ENCODE assay signal across 28 cellular contexts in the genomic region with DNA sequence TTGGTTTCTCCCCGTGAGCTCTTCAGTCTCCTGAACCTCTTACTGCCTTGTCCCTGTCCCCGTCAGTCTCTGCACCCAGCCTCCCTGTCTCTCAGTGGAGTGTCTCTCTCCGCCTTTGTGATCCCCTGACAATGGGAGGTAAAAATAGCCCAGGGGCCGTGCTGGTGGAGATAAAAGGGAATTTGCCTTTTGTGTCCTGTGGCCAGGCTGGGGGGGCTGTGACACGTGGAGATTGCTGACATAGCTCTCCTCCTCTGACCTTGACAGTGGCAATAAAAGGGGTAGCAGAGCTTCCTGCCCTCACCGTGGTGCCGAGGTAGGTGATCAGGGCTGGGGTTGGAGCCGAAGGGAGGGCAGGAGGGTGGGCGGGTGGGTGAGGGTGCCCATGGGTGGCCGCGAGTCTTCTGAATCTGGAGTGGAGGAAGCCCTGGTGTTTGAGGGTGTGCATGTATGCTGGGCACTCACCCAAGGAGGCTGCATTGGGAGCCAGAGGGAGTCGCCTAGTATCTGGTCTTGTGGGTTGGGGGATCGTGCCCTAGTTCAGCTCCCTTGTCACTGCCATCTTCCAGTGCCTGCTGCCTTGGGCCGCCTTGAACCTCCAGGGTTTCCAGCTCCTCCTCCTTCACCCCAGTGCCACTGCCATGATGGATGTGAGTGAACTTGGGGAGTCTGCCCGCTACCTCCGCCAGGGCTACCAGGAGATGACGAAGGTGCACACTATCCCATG. TPM values are rescaled to one million over a fixed set of nuclear protein-coding genes. Genes with fewer than 3 reads are reported as not detected.
A peak's percentile ranks its signal among the peaks of the same experiment; 100 is the strongest.
DNase-seq lines count a peak whose midpoint lies in the region; ATAC-seq, FAIRE-seq and TF ChIP-seq lines count a peak whose summit lies in the region.
"Had no signal": no experiment of that assay in that cellular context is flagged by ENCODE, and none has a peak within 500 bp of the region (broad histone marks: within the 10 kb centered on the region; RNA-seq: fewer than 3 reads in every experiment).

No MANE protein-coding gene starts in this region.

- H3F3A ChIP-seq in GM23248 (ENCODE audit: insufficient read depth) = no peaks in the 10 kb centered on the region

- peak overlapping the region in 1 of 2 experiments; percentile 76; a peak in 2 of 4 replicates for H3K9ac ChIP-seq in K562 (ENCODE audit: insufficient read depth in 1 of 2, low read depth in 2 of 2, low read length in 2 of 2)
- peak overlapping the region; percentile 70 to 94 (median 72) for H3K9ac ChIP-seq in skeletal muscle tissue (ENCODE audit: low read depth in 1 of 3, low read length in 3 of 3)
- no peak overlapping the region for H3K9ac ChIP-seq in GM23248
- H3K9ac ChIP-seq: KMS-11 had no signal

- H3K27me3 ChIP-seq in K562 (ENCODE audit: control insufficient read depth in 2 of 2, insufficient read depth in 2 of 2, low read length in 2 of 2) (no peaks in the 10 kb centered on the region), right atrium auricular region (no peaks in the 10 kb centered on the region), skeletal muscle tissue (ENCODE audit: control insufficient read depth in 3 of 3, insufficient read depth in 3 of 3, low read length in 3 of 3) (no peaks in the 10 kb centered on the region), GM23248 (replicated peaks; ENCODE audit: insufficient read depth) (no peaks in the 10 kb centered on the region)
- H3K27me3 ChIP-seq: ascending aorta, dorsolateral prefrontal cortex, pancreas, right lobe of liver had no signal

- peak in 2 of 4 experiments; percentile 55 to 57 for DNase-seq in K562 (ENCODE audit: extremely low read depth in 1 of 4, low spot score in 3 of 4)
- DNase-seq in right atrium auricular region (ENCODE audit: low spot score) = no peak
- DNase-seq in MV-4-11 (lab: John Stamatoyannopoulos, UW) = no peak
- DNase-seq in GM23248 = no peak
- DNase-seq in DMS53 (lab: John Stamatoyannopoulos, UW) = no peak
- DNase-seq: activated B cell treated with CpG ODN at 0.5 μM for 24 hours; activated CD4-positive, alpha-beta T cell treated with anti-CD3 and anti-CD28 coated beads, Interleukin-2, amount 50 U/mL, for 4 hours; activated CD8-positive, alpha-beta memory T cell treated with anti-CD3 and anti-CD28 coated beads, Interleukin-2, amount 50 U/mL, for 4 hours; central memory CD4-positive, alpha-beta T cell; dorsolateral prefrontal cortex; EL; naive B cell; NCI-H1436 treated with DMSO at 0.1 percent for 48 hours; NCI-H2171 treated with DMSO at 0.1 percent for 48 hours; NCI-H526 treated with DMSO at 0.1 percent for 48 hours; SHP77; SW 1271 had no signal

- in situ Hi-C loops in K562 (cut with MboI) (no loop called here), GM23248 (cut with MboI) (no loop called here)

- H3K36me3 ChIP-seq in HEK293 (ENCODE audit: control insufficient read depth in 2 of 2, insufficient read depth in 1 of 2, low read length in 2 of 2) = no peaks in the 10 kb centered on the region
- H3K36me3 ChIP-seq in K562 (ENCODE audit: control insufficient read depth, insufficient read depth, low read length) = no peaks in the 10 kb centered on the region
- no peaks in the 10 kb centered on the region for H3K36me3 ChIP-seq in right atrium auricular region
- H3K36me3 ChIP-seq in skeletal muscle tissue (ENCODE audit: control insufficient read depth in 3 of 3, insufficient read depth in 3 of 3, low read length in 3 of 3) = peaks cover 0 to 28% (median 0%) of the 10 kb centered on the region in 3 donors
- no peaks in the 10 kb centered on the region for H3K36me3 ChIP-seq in GM23248 (ENCODE audit: low read depth)
- H3K36me3 ChIP-seq: ascending aorta, pancreas, right lobe of liver had no signal

- no peaks in the 10 kb centered on the region for H3K9me2 ChIP-seq in GM23248 (ENCODE audit: insufficient read depth)

- TF ChIP-seq RAD21 in K562 (CRISPR knock-in tag; conservative IDR thresholded peaks at IDR 0.05 in 1 of 2, IDR thresholded peaks at IDR 0.05 in 1 of 2) = no peak

- CTCF ChIA-PET in HEK293 (lab: Yijun Ruan, JAX) (interaction anchor here (0.6 kb wide), 2 partner anchors 152 to 313 kb away, joined by 3 read pairs; no protein-coding TSS in a partner anchor), K562 (lab: Yijun Ruan, JAX; ENCODE audit: low intra/inter-chr PET ratio) (no interaction called here)

- TF ChIP-seq EP300 in K562 (IDR thresholded peaks at IDR 0.05; ENCODE audit: low read length) = no peak

- POLR2A ChIA-PET in HEK293 (lab: Yijun Ruan, JAX) (no interaction called here), K562 (lab: Yijun Ruan, JAX) (interaction anchor here (0.6 to 1.2 kb wide), 5 partner anchors 14 to 480 kb away, joined by 3 to 4 read pairs (median 3); no protein-coding TSS in a partner anchor)

- TF ChIP-seq CTCF in HEK293 (tag by site-specific recombination; IDR thresholded peaks at IDR 0.05) (no peak), K562 (IDR thresholded peaks at IDR 0.05 in 2 of 3, conservative IDR thresholded peaks at IDR 0.05 in 1 of 3; ENCODE audit: insufficient read depth in 2 of 3, low read depth in 1 of 3, low read length in 3 of 3) (no peak), right atrium auricular region (IDR thresholded peaks at IDR 0.05) (no peak)

- intact Hi-C loops in K562 (cut with micrococcal nuclease) = no loop called here

- H2AFZ ChIP-seq in K562 (ENCODE audit: low read depth, low read length) (peak overlapping the region; percentile 88), GM23248 (no peak overlapping the region)

- H3K79me2 ChIP-seq in K562 (ENCODE audit: control insufficient read depth, insufficient read depth, low read length) (no peaks in the 10 kb centered on the region), GM23248 (ENCODE audit: insufficient read depth) (no peaks in the 10 kb centered on the region)

- H3K27ac ChIP-seq in HEK293 (ENCODE audit: extremely low read depth, low read depth, low read length) = no peak overlapping the region
- no peak overlapping the region for H3K27ac ChIP-seq in K562 (ENCODE audit: extremely low read depth, low read depth, low read length)
- peak overlapping the region; percentile 85 to 98 for H3K27ac ChIP-seq in right atrium auricular region
- peak overlapping the region; percentile 93 for H3K27ac ChIP-seq in skeletal muscle tissue (ENCODE audit: low read depth, low read length)
- H3K27ac ChIP-seq in GM23248 = no peak overlapping the region
- H3K27ac ChIP-seq: ascending aorta, KMS-11, pancreas, right lobe of liver had no signal

- no peaks in the 10 kb centered on the region for H3K9me3 ChIP-seq in HEK293 (ENCODE audit: control insufficient read depth, insufficient read depth, low read depth, low read length)
- H3K9me3 ChIP-seq in K562 (replicated peaks; ENCODE audit: control insufficient read depth, insufficient read depth, low read depth, low read length) = no peaks in the 10 kb centered on the region
- H3K9me3 ChIP-seq in right atrium auricular region = no peaks in the 10 kb centered on the region
- no peaks in the 10 kb centered on the region for H3K9me3 ChIP-seq in skeletal muscle tissue (ENCODE audit: control insufficient read depth in 3 of 3, low read length in 3 of 3)
- H3K9me3 ChIP-seq in GM23248 (ENCODE audit: low read depth) = no peaks in the 10 kb centered on the region
- H3K9me3 ChIP-seq: ascending aorta, pancreas, right lobe of liver had no signal

- no TSS peak for BruUV-seq in K562 (replicated peaks; lab: Mats Ljungman, UMichigan)

- H3K4me2 ChIP-seq in K562 (ENCODE audit: insufficient read depth, low read length) (peak overlapping the region; percentile 72), GM23248 (ENCODE audit: unreplicated experiment) (no peak overlapping the region)
- H3K4me2 ChIP-seq: KMS-11 had no signal

- ATAC-seq in K562 = no peak
- no peak for ATAC-seq in HG03159 (IDR thresholded peaks at IDR 0.05; ENCODE audit: unreplicated experiment)
- ATAC-seq: activated naive CD4-positive, alpha-beta T cell treated with anti-CD3 and anti-CD28 coated beads, Interleukin-2, amount 50 U/mL, for 72 hours; pancreas had no signal

- no peaks in the 10 kb centered on the region for H3K4me1 ChIP-seq in HEK293 (ENCODE audit: control insufficient read depth, insufficient read depth, low read length)
- peaks cover 30% of the 10 kb centered on the region in 2 experiments; a peak in 4 of 5 replicates for H3K4me1 ChIP-seq in K562 (replicated peaks in 1 of 2; ENCODE audit: control insufficient read depth in 2 of 2, insufficient read depth in 2 of 2, low read length in 2 of 2)
- peaks cover 0 to 14% of the 10 kb centered on the region in 2 donors for H3K4me1 ChIP-seq in right atrium auricular region
- H3K4me1 ChIP-seq in skeletal muscle tissue (ENCODE audit: control insufficient read depth in 3 of 3, insufficient read depth in 3 of 3, low read length in 3 of 3) = peaks cover 29 to 35% (median 35%) of the 10 kb centered on the region in 3 donors
- no peaks in the 10 kb centered on the region for H3K4me1 ChIP-seq in GM23248 (ENCODE audit: insufficient read depth)
- H3K4me1 ChIP-seq: ascending aorta, pancreas, right lobe of liver had no signal

- peak; percentile 65 for FAIRE-seq in K562 (lab: Jason Lieb, UNC)
- FAIRE-seq: endothelial cell of umbilical vein, pancreas had no signal

- peaks cover 3% of the 10 kb centered on the region for H3K9me1 ChIP-seq in K562 (ENCODE audit: control insufficient read depth, insufficient read depth, low read length)

- H4K20me1 ChIP-seq in K562 (replicated peaks; ENCODE audit: control insufficient read depth, insufficient read depth, low read length) (no peaks in the 10 kb centered on the region), GM23248 (ENCODE audit: insufficient read depth) (no peaks in the 10 kb centered on the region)

- TF ChIP-seq POLR2A in K562 (conservative IDR thresholded peaks at IDR 0.05) = no peak

- H3K4me3 ChIP-seq in HEK293 (ENCODE audit: low read depth, low read length) = no peak overlapping the region
- no peak overlapping the region for H3K4me3 ChIP-seq in K562
- peak overlapping the region; percentile 46 to 49 for H3K4me3 ChIP-seq in right atrium auricular region
- H3K4me3 ChIP-seq in skeletal muscle tissue (ENCODE audit: low read length in 3 of 3) = peak overlapping the region; percentile 54 to 87 (median 76)
- no peak overlapping the region for H3K4me3 ChIP-seq in GM23248
- H3K4me3 ChIP-seq: ascending aorta, dorsolateral prefrontal cortex, pancreas, right lobe of liver had no signal

- WGBS in K562 (ENCODE audit: insufficient coverage, low coverage, missing lambda C conversion rate) = 35% methylated on average over 14 of the region's 17 CpGs
- 67 to 69% methylated on average over 12 to 17 of the region's 17 CpGs for WGBS in GM23248 (ENCODE audit: low coverage in 1 of 2, low lambda C conversion rate in 2 of 2, missing lambda C conversion rate in 2 of 2), 2 experiments

RNA-seq across cellular contexts. Expression of a gene that starts 21.9 kb away (rescaled TPM):
- total RNA-seq in K562 (2011; cell fraction: chromatin; rRNA removed; ENCODE audit: low replicate concordance) = 2.0 and 2.6 TPM in 2 replicates
- 1.2 TPM in 2 replicates for total RNA-seq in K562 (2011; cell fraction: nucleolus; rRNA removed)
- total RNA-seq in K562 (2011; cell fraction: nucleoplasm; rRNA removed) = 1.3 and 1.8 TPM in 2 replicates
- total RNA-seq in K562 (2014; rRNA removed) = 0.14 TPM in 1 of 2 replicates, not detected in the other
- not detected in 2 replicates for total RNA-seq in K562 (2014; rRNA removed; fragmentation: Illumina TruSeq; extraction: Trizol)
- total RNA-seq in K562 (2015; rRNA removed; fragmentation: Illumina TruSeq; extraction: Trizol) = 0.11 TPM in 1 of 2 replicates, not detected in the other
- total RNA-seq in K562 (2021) = 0.11 and 0.13 TPM in 2 replicates
- polyA plus RNA-seq in K562 (2011; rRNA removed) = 0.22 and 0.37 TPM in 2 replicates
- polyA plus RNA-seq in K562 (2011; cell fraction: cytosol; rRNA removed) = 0.22 and 0.32 TPM in 2 replicates
- polyA plus RNA-seq in K562 (2011; cell fraction: nucleus; rRNA removed) = 0.80 and 1.3 TPM in 2 replicates
- 0.27 and 0.65 TPM in 2 replicates for polyA plus RNA-seq in K562 (2012)
- 0.06 and 0.07 TPM in 2 replicates for polyA plus RNA-seq in K562 (2014; fragmentation: Illumina TruSeq; extraction: Trizol)
- not detected for polyA plus RNA-seq in K562 (2014; fragmentation: Nextera tagmentation; extraction: Ambion mirVana)
- polyA plus RNA-seq in K562 (2014; rRNA removed) = 0.09 and 0.34 TPM in 2 replicates
- not detected in 2 replicates for polyA minus RNA-seq in K562 (2011; rRNA and poly(A)+ RNA removed)
- not detected in 2 replicates for polyA minus RNA-seq in K562 (2011; cell fraction: cytosol; rRNA and poly(A)+ RNA removed)
- 0.56 and 0.67 TPM in 2 replicates for polyA minus RNA-seq in K562 (2011; cell fraction: nucleus; rRNA and poly(A)+ RNA removed)
- 10 to 100 TPM; 24.4 to 34.9 TPM for total RNA-seq in right atrium auricular region
- total RNA-seq in skeletal muscle tissue = 19.3 TPM
- under 0.01 and 0.11 TPM in 2 replicates for total RNA-seq in GM23248 (2014; rRNA removed; shearing (Covaris generic))
- 0.13 and 0.49 TPM in 2 replicates for polyA plus RNA-seq in GM23248 (2016; fragmentation: Nextera tagmentation; extraction: Ambion mirVana)
- total RNA-seq: endothelial cell of umbilical vein, glomerular endothelial cell had no signal
- polyA plus RNA-seq: CD14-positive monocyte had no signal

RNA-seq across cellular contexts. Expression of a gene that starts 21.9 kb away (rescaled TPM):
- 117 and 229 TPM in 2 replicates for total RNA-seq in K562 (2011; cell fraction: chromatin; rRNA removed; ENCODE audit: low replicate concordance)
- total RNA-seq in K562 (2011; cell fraction: nucleolus; rRNA removed) = 129 and 153 TPM in 2 replicates
- total RNA-seq in K562 (2011; cell fraction: nucleoplasm; rRNA removed) = 124 and 131 TPM in 2 replicates
- total RNA-seq in K562 (2014; rRNA removed) (89.4 and 96.2 TPM in 2 replicates), K562 (2014; rRNA removed; fragmentation: Illumina TruSeq; extraction: Trizol) (67.1 and 71.3 TPM in 2 replicates), K562 (2015; rRNA removed; fragmentation: Illumina TruSeq; extraction: Trizol) (70.3 and 75.8 TPM in 2 replicates), K562 (2021) (85.7 and 93.2 TPM in 2 replicates), right atrium auricular region (10 to 100 TPM; 23.0 to 38.3 TPM), skeletal muscle tissue (18.3 TPM)
- polyA plus RNA-seq in K562 (2011; rRNA removed) (165 and 169 TPM in 2 replicates), K562 (2014; fragmentation: Illumina TruSeq; extraction: Trizol) (102 and 107 TPM in 2 replicates), K562 (2014; fragmentation: Nextera tagmentation; extraction: Ambion mirVana) (10 to 100 TPM; 18.4 to 40.4 TPM), K562 (2014; rRNA removed) (114 and 130 TPM in 2 replicates), GM23248 (2016; fragmentation: Nextera tagmentation; extraction: Ambion mirVana) (68.3 and 75.0 TPM in 2 replicates)
- polyA plus RNA-seq in K562 (2011; cell fraction: cytosol; rRNA removed) = 144 and 148 TPM in 2 replicates
- 503 and 533 TPM in 2 replicates for polyA plus RNA-seq in K562 (2011; cell fraction: nucleus; rRNA removed)
- polyA plus RNA-seq in K562 (2012) = 78.3 and 89.2 TPM in 2 replicates
- 71.0 and 82.8 TPM in 2 replicates for polyA minus RNA-seq in K562 (2011; rRNA and poly(A)+ RNA removed)
- 36.4 and 44.4 TPM in 2 replicates for polyA minus RNA-seq in K562 (2011; cell fraction: cytosol; rRNA and poly(A)+ RNA removed)
- 69.3 and 97.7 TPM in 2 replicates for polyA minus RNA-seq in K562 (2011; cell fraction: nucleus; rRNA and poly(A)+ RNA removed)
- 80.7 and 85.9 TPM in 2 replicates for total RNA-seq in GM23248 (2014; rRNA removed; shearing (Covaris generic))

Comparison
In these comparisons a context has a peak if more than half of its experiments do, and no peak if none do; other contexts are left out.
1. H3K27ac ChIP-seq: peak in right atrium auricular region (2 of 2) and skeletal muscle tissue (single experiment); none in HEK293 (single experiment), K562 (single experiment) and GM23248 (single experiment).
2. H3K4me3 ChIP-seq: peak in right atrium auricular region (2 of 2) and skeletal muscle tissue (3 of 3); none in HEK293 (single experiment), K562 (single experiment) and GM23248 (single experiment).